ENCODE assay signal across 1 cellular context in genomic region chr11:44065851-44066731, GRCh38.
TF ChIP-seq lines count a peak whose summit lies in the region.

A gene with protein sequence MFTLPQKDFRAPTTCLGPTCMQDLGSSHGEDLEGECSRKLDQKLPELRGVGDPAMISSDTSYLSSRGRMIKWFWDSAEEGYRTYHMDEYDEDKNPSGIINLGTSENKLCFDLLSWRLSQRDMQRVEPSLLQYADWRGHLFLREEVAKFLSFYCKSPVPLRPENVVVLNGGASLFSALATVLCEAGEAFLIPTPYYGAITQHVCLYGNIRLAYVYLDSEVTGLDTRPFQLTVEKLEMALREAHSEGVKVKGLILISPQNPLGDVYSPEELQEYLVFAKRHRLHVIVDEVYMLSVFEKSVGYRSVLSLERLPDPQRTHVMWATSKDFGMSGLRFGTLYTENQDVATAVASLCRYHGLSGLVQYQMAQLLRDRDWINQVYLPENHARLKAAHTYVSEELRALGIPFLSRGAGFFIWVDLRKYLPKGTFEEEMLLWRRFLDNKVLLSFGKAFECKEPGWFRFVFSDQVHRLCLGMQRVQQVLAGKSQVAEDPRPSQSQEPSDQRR (plus strand): TSS chr11:44066270. CDS start chr11:44067628, 1,358 bp downstream.

TF ChIP-seq in SK-N-SH, 30 proteins besides CTCF, POLR2A, EP300 and RAD21 (continued from another document):
- TF ChIP-seq IRF3 (IDR thresholded peaks at IDR 0.05; ENCODE audit: low read depth, low read length) (no peak), RXRA (IDR thresholded peaks at IDR 0.05; ENCODE audit: borderline replicate concordance, low read depth) (no peak), SMC3 (IDR thresholded peaks at IDR 0.05; ENCODE audit: low read depth, low read length) (no peak), POLR2AphosphoS5 (IDR thresholded peaks at IDR 0.05; ENCODE audit: low read depth, low read length) (peak; percentile 30; the same call in 1 of the 2 replicates), RCOR1 (IDR thresholded peaks at IDR 0.05; ENCODE audit: low read length) (no peak), FOSL2 (IDR thresholded peaks at IDR 0.05; ENCODE audit: borderline replicate concordance, low read depth) (no peak), ELF1 (IDR thresholded peaks at IDR 0.05) (peak; percentile 82), FOXJ3 (CRISPR knock-in tag; IDR thresholded peaks at IDR 0.05) (0 out of 2 replicates have a peak, but pooled peaks have one; percentile 48), RFX5 (IDR thresholded peaks at IDR 0.05; ENCODE audit: low read length) (no peak), NRF1 (IDR thresholded peaks at IDR 0.05; ENCODE audit: low read depth, low read length) (no peak), NFIC (IDR thresholded peaks at IDR 0.05; ENCODE audit: borderline replicate concordance) (0 out of 2 replicates have a peak, but pooled peaks have one; percentile 33), YY1 (IDR thresholded peaks at IDR 0.05; ENCODE audit: low read depth) (no peak), TEAD4 (IDR thresholded peaks at IDR 0.05; ENCODE audit: borderline replicate concordance, insufficient read depth) (no peak), JUND (IDR thresholded peaks at IDR 0.05) (no peak), CHD2 (IDR thresholded peaks at IDR 0.05; ENCODE audit: low read length, partially characterized antibody) (peak; percentile 98), EZH2phosphoT487 (IDR thresholded peaks at IDR 0.05; ENCODE audit: borderline replicate concordance, low read depth) (no peak), MEF2A (IDR thresholded peaks at IDR 0.05; ENCODE audit: borderline replicate concordance, low read depth) (no peak), GATA2 (CRISPR knock-in tag; IDR thresholded peaks at IDR 0.05) (no peak), TCF12 (IDR thresholded peaks at IDR 0.05) (no peak)
- TF ChIP-seq, protein P1, sequence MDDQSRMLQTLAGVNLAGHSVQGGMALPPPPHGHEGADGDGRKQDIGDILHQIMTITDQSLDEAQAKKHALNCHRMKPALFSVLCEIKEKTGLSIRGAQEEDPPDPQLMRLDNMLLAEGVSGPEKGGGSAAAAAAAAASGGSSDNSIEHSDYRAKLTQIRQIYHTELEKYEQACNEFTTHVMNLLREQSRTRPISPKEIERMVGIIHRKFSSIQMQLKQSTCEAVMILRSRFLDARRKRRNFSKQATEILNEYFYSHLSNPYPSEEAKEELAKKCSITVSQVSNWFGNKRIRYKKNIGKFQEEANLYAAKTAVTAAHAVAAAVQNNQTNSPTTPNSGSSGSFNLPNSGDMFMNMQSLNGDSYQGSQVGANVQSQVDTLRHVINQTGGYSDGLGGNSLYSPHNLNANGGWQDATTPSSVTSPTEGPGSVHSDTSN (IDR thresholded peaks at IDR 0.05), result peak; percentile 21; the same call in 1 of the 2 replicates
- TF ChIP-seq, protein P2, sequence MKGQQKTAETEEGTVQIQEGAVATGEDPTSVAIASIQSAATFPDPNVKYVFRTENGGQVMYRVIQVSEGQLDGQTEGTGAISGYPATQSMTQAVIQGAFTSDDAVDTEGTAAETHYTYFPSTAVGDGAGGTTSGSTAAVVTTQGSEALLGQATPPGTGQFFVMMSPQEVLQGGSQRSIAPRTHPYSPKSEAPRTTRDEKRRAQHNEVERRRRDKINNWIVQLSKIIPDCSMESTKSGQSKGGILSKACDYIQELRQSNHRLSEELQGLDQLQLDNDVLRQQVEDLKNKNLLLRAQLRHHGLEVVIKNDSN (IDR thresholded peaks at IDR 0.05; ENCODE audit: borderline replicate concordance, low read depth), result peak; percentile 78; the same call in 1 of the 2 replicates
- TF ChIP-seq, protein P3, sequence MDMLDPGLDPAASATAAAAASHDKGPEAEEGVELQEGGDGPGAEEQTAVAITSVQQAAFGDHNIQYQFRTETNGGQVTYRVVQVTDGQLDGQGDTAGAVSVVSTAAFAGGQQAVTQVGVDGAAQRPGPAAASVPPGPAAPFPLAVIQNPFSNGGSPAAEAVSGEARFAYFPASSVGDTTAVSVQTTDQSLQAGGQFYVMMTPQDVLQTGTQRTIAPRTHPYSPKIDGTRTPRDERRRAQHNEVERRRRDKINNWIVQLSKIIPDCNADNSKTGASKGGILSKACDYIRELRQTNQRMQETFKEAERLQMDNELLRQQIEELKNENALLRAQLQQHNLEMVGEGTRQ (IDR thresholded peaks at IDR 0.05; ENCODE audit: borderline replicate concordance, low read depth, low read length), result peak; percentile 56
TF ChIP-seq in SK-N-SH: peak in this region for 13.
